1 cellular context compared by ENCODE assay signal in genomic region chr12:113187588-113187987, GRCh38.
TF ChIP-seq lines count a peak whose summit lies in the region.

No MANE protein-coding gene starts in this region.

TF ChIP-seq in HepG2, 621 proteins besides CTCF, POLR2A, EP300 and RAD21:
- no peak for TF ChIP-seq ZNF275 (CRISPR knock-in tag; IDR thresholded peaks at IDR 0.05; ENCODE audit: borderline replicate concordance)
- TF ChIP-seq TIGD3 (CRISPR knock-in tag; IDR thresholded peaks at IDR 0.05; ENCODE audit: borderline replicate concordance) = no peak
- TF ChIP-seq ZBTB7B (CRISPR knock-in tag; IDR thresholded peaks at IDR 0.05) = no peak
- TF ChIP-seq SALL2 (CRISPR knock-in tag; IDR thresholded peaks at IDR 0.05) = no peak
- TF ChIP-seq ZNF615 (CRISPR knock-in tag; IDR thresholded peaks at IDR 0.05; ENCODE audit: borderline replicate concordance) = no peak
- no peak for TF ChIP-seq SIX4 (CRISPR knock-in tag; IDR thresholded peaks at IDR 0.05)
- no peak for TF ChIP-seq PITX1 (CRISPR knock-in tag; IDR thresholded peaks at IDR 0.05)
- TF ChIP-seq ZBTB7A (CRISPR knock-in tag; IDR thresholded peaks at IDR 0.05) = no peak
- no peak for TF ChIP-seq CSRNP2 (CRISPR knock-in tag; conservative IDR thresholded peaks at IDR 0.05; ENCODE audit: low read depth)
- no peak for TF ChIP-seq AGO2 (optimal IDR thresholded peaks at IDR 0.05; ENCODE audit: low read depth, low read length)
- TF ChIP-seq ZNF20 (CRISPR knock-in tag; IDR thresholded peaks at IDR 0.05) = no peak
- TF ChIP-seq FOSL2 (CRISPR knock-in tag; IDR thresholded peaks at IDR 0.05) = no peak
- no peak for TF ChIP-seq NCOR1 (IDR thresholded peaks at IDR 0.05; ENCODE audit: borderline replicate concordance, low read length)
- no peak for TF ChIP-seq ZNF609 (CRISPR knock-in tag; IDR thresholded peaks at IDR 0.05; ENCODE audit: borderline replicate concordance)
- TF ChIP-seq SNAPC5 (CRISPR knock-in tag; IDR thresholded peaks at IDR 0.05; ENCODE audit: borderline replicate concordance) = no peak
- TF ChIP-seq ZNF326 (CRISPR knock-in tag; IDR thresholded peaks at IDR 0.05; ENCODE audit: borderline replicate concordance) = no peak
- no peak for TF ChIP-seq ZNF598 (CRISPR knock-in tag; IDR thresholded peaks at IDR 0.05; ENCODE audit: borderline replicate concordance)
- TF ChIP-seq ZFP82 (CRISPR knock-in tag; IDR thresholded peaks at IDR 0.05; ENCODE audit: borderline replicate concordance) = no peak
TF ChIP-seq in HepG2: peak in this region for 0.
